19 cellular contexts compared by ENCODE assay signal in the genomic region with DNA sequence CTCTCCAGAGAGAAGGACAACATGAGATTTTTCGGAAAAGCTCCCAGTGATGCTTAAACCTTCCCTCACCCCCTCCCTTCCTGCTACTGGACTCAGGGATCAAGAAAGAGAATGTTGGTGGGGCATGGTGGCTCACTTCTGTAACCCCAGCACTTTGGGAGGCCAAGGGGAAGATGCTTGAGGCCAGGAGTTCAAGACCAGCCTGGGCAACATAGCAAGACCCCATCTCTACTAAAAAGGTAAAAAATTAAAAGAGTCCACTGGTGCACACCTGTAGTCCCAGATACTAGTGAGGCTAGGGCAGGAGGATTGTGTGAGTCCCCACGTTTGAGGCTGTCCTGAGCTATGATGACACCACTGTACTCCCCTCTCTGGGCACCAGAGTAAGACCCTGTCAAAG.
"Had no signal": no experiment of that assay in that cellular context is flagged by ENCODE, and none has a peak within 500 bp of the region (broad histone marks: within the 10 kb centered on the region; RNA-seq: fewer than 3 reads in every experiment).

No MANE protein-coding gene starts in this region.

- H3K9me3 Mint-ChIP-seq: activated CD4-positive, alpha-beta memory T cell treated with anti-CD3 and anti-CD28 coated beads for 36 hours; activated T-helper 2 cell treated with anti-CD3 and anti-CD28 coated beads, Interferon-gamma antibody, Interleukin-2, Interleukin-4, amounts not matched to agents 10 μg/mL and 5 μg/mL and 100 μg/mL, durations not matched to agents 14 hours and 24 hours and 36 hours; natural killer cell; stimulated activated naive CD8-positive, alpha-beta T cell treated with anti-CD3 and anti-CD28 coated beads, Interleukin-15, amount 100 ng/mL, for 72 hours had no signal

- H3K27ac Mint-ChIP-seq: activated CD4-positive, alpha-beta memory T cell treated with anti-CD3 and anti-CD28 coated beads for 36 hours; activated T-helper 2 cell treated with anti-CD3 and anti-CD28 coated beads, Interferon-gamma antibody, Interleukin-2, Interleukin-4, amounts not matched to agents 10 μg/mL and 5 μg/mL and 100 μg/mL, durations not matched to agents 14 hours and 24 hours and 36 hours; natural killer cell had no signal

- ATAC-seq: lower lobe of right lung; stimulated activated naive CD8-positive, alpha-beta T cell treated with anti-CD3 and anti-CD28 coated beads, Interleukin-15, amount 100 ng/mL, for 72 hours had no signal

- H3K9me3 ChIP-seq: lower lobe of right lung, prostate gland, vagina had no signal

- H3K4me3 ChIP-seq: lower lobe of right lung, prostate gland, right atrium auricular region, vagina had no signal

- H3K27ac ChIP-seq: brain microvascular endothelial cell, lower lobe of right lung, prostate gland, right atrium auricular region, vagina, WERI-Rb-1 had no signal

- H3K4me1 ChIP-seq: lower lobe of right lung, prostate gland, right atrium auricular region had no signal

- H3K4me3 Mint-ChIP-seq: activated CD4-positive, alpha-beta memory T cell treated with anti-CD3 and anti-CD28 coated beads for 36 hours; natural killer cell; stimulated activated naive CD8-positive, alpha-beta T cell treated with anti-CD3 and anti-CD28 coated beads, Interleukin-15, amount 100 ng/mL, for 72 hours had no signal

- H3K36me3 ChIP-seq: brain microvascular endothelial cell, lower lobe of right lung, prostate gland, right atrium auricular region, vagina, WERI-Rb-1 had no signal

- H3K4me1 Mint-ChIP-seq: natural killer cell had no signal

- H3K27me3 ChIP-seq: brain microvascular endothelial cell, right atrium auricular region, vagina had no signal

- H3K27me3 Mint-ChIP-seq: activated CD4-positive, alpha-beta memory T cell treated with anti-CD3 and anti-CD28 coated beads for 36 hours; stimulated activated naive CD8-positive, alpha-beta T cell treated with anti-CD3 and anti-CD28 coated beads, Interleukin-15, amount 100 ng/mL, for 72 hours had no signal

- H3K36me3 Mint-ChIP-seq: activated CD4-positive, alpha-beta memory T cell treated with anti-CD3 and anti-CD28 coated beads for 36 hours; natural killer cell had no signal

- DNase-seq: activated CD4-positive, alpha-beta memory T cell treated with anti-CD3 and anti-CD28 coated beads for 36 hours; activated naive CD4-positive, alpha-beta T cell treated with Interleukin-2 at 50 U/mL for 16 hours; activated T-cell treated with anti-CD3 and anti-CD28 coated beads, Interleukin-2, amount 50 U/mL, for 1 hour; brain microvascular endothelial cell; central memory CD4-positive, alpha-beta T cell; erythroblast; hypothalamus; lower lobe of right lung; natural killer cell; occipital lobe; small intestine; stimulated activated CD4-positive, alpha-beta T cell treated with anti-CD3 and anti-CD28 coated beads, Interleukin-4, amount 100 ng/mL, for 1 hour; stimulated activated naive CD8-positive, alpha-beta T cell treated with anti-CD3 and anti-CD28 coated beads, Interleukin-15, amount 100 ng/mL, for 72 hours; T-helper 2 cell; WERI-Rb-1 had no signal
